22 cellular contexts compared by ENCODE assay signal in the genomic region with DNA sequence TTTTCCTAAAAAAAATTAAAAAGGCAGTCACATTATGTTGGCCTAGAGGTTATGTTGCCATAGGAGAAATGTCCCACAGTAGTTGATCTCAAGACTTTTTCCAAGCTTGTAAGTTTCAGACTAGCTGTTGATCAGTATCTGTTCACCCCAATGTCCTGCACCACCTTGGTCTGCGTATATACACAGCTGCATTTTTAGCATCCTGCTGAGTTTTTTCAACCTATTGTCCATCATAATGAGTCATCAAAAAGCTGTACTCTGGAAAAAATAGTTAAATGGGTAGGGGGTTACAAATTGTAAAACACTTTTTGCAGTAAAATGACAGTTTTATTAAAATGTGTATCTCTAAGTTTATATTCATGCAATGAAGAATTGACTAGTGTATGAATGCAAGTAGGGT. TPM values are rescaled to one million over a fixed set of nuclear protein-coding genes. Genes with fewer than 3 reads are reported as not detected.
"Had no signal": no experiment of that assay in that cellular context is flagged by ENCODE, and none has a peak within 500 bp of the region (broad histone marks: within the 10 kb centered on the region; RNA-seq: fewer than 3 reads in every experiment).

No MANE protein-coding gene starts in this region.

- ATAC-seq: activated naive CD8-positive, alpha-beta T cell treated with anti-CD3 and anti-CD28 coated beads, Interleukin-2, amount 50 U/mL, for 24 hours; activated T-helper 17 cell treated with anti-CD3 and anti-CD28 coated beads, Interleukin-2, amount 50 U/mL, for 72 hours; gastroesophageal sphincter; natural killer cell; stimulated activated naive B cell treated with anti-CD40 and anti-IgM and Interleukin-4, amounts not matched to agents 10 μg/mL and 1 μg/mL and 100 μg/mL, for 72 hours had no signal

- H3K9me3 Mint-ChIP-seq: activated naive CD4-positive, alpha-beta T cell treated with anti-CD3 and anti-CD28 coated beads for 36 hours; activated naive CD8-positive, alpha-beta T cell treated with anti-CD3 and anti-CD28 coated beads, Interleukin-2, amount 50 U/mL, for 24 hours; activated T-helper 17 cell treated with anti-CD3 and anti-CD28 coated beads, Interleukin-2, amount 50 U/mL, for 72 hours; natural killer cell; stimulated activated naive B cell treated with anti-CD40 and anti-IgM and Interleukin-4, amounts not matched to agents 10 μg/mL and 1 μg/mL and 100 μg/mL, for 72 hours had no signal

- H3K4me3 Mint-ChIP-seq: activated naive CD4-positive, alpha-beta T cell treated with anti-CD3 and anti-CD28 coated beads for 36 hours; activated naive CD8-positive, alpha-beta T cell treated with anti-CD3 and anti-CD28 coated beads, Interleukin-2, amount 50 U/mL, for 24 hours; activated T-helper 17 cell treated with anti-CD3 and anti-CD28 coated beads, Interleukin-2, amount 50 U/mL, for 72 hours; natural killer cell; stimulated activated naive B cell treated with anti-CD40 and anti-IgM and Interleukin-4, amounts not matched to agents 10 μg/mL and 1 μg/mL and 100 μg/mL, for 72 hours had no signal

- DNase-seq: activated CD4-positive, alpha-beta T cell treated with anti-CD3 and anti-CD28 coated beads for 1 hour; activated CD4-positive, alpha-beta T cell treated with anti-CD3 and anti-CD28 coated beads, Interleukin-2, amount 50 U/mL, for 4 hours; activated naive CD4-positive, alpha-beta T cell treated with anti-CD3 and anti-CD28 coated beads for 36 hours; activated naive CD8-positive, alpha-beta T cell treated with anti-CD3 and anti-CD28 coated beads, Interleukin-2, amount 50 U/mL, for 24 hours; activated T-cell treated with anti-CD3 and anti-CD28 coated beads for 4 hours; caudate nucleus; effector CD8-positive, alpha-beta T cell; kidney; left ventricle myocardium inferior; natural killer cell; posterior cingulate gyrus; stimulated activated CD4-positive, alpha-beta T cell treated with anti-CD3 and anti-CD28 coated beads, Interleukin-15, amount 100 ng/mL, for 24 hours; stimulated activated CD4-positive, alpha-beta T cell treated with anti-CD3 and anti-CD28 coated beads, Interleukin-4, amount 100 ng/mL, for 1 hour; stimulated activated naive B cell treated with anti-CD40 and anti-IgM and Interleukin-4, amounts not matched to agents 10 μg/mL and 1 μg/mL and 100 μg/mL, for 72 hours; tibial artery had no signal

- H3K4me1 Mint-ChIP-seq: activated naive CD8-positive, alpha-beta T cell treated with anti-CD3 and anti-CD28 coated beads, Interleukin-2, amount 50 U/mL, for 24 hours; activated T-helper 17 cell treated with anti-CD3 and anti-CD28 coated beads, Interleukin-2, amount 50 U/mL, for 72 hours; natural killer cell; stimulated activated naive B cell treated with anti-CD40 and anti-IgM and Interleukin-4, amounts not matched to agents 10 μg/mL and 1 μg/mL and 100 μg/mL, for 72 hours had no signal

- H3K27me3 Mint-ChIP-seq: activated T-helper 17 cell treated with anti-CD3 and anti-CD28 coated beads, Interleukin-2, amount 50 U/mL, for 72 hours; stimulated activated naive B cell treated with anti-CD40 and anti-IgM and Interleukin-4, amounts not matched to agents 10 μg/mL and 1 μg/mL and 100 μg/mL, for 72 hours had no signal

- H3K36me3 Mint-ChIP-seq: natural killer cell had no signal

- H3K27ac Mint-ChIP-seq: activated naive CD4-positive, alpha-beta T cell treated with anti-CD3 and anti-CD28 coated beads for 36 hours; activated naive CD8-positive, alpha-beta T cell treated with anti-CD3 and anti-CD28 coated beads, Interleukin-2, amount 50 U/mL, for 24 hours; activated T-helper 17 cell treated with anti-CD3 and anti-CD28 coated beads, Interleukin-2, amount 50 U/mL, for 72 hours; natural killer cell; stimulated activated naive B cell treated with anti-CD40 and anti-IgM and Interleukin-4, amounts not matched to agents 10 μg/mL and 1 μg/mL and 100 μg/mL, for 72 hours had no signal

RNA-seq across cellular contexts. Expression of a gene that starts 53.2 kb away (rescaled TPM):
- total RNA-seq: activated naive CD4-positive, alpha-beta T cell treated with anti-CD3 and anti-CD28 coated beads for 36 hours; activated T-helper 17 cell treated with anti-CD3 and anti-CD28 coated beads, Interleukin-2, amount 50 U/mL, for 72 hours; ascending aorta; left ventricle myocardium inferior; skeletal muscle tissue; subcutaneous adipose tissue; T-helper 1 cell treated with Interleukin-12 subunit alpha and Interleukin-12 subunit beta and Interleukin-4 antibody, amounts not matched to agents 30 ng/mL and 1 ng/mL, for 36 hours; vagina had no signal
